Comparison of ENCODE assay signal across 8 cellular contexts in genomic region chr14:105528859-105529505, GRCh38. TPM values are rescaled to one million over a fixed set of nuclear protein-coding genes. Genes with fewer than 3 reads are reported as not detected.
DNase-seq lines count a peak whose midpoint lies in the region; FAIRE-seq and TF ChIP-seq lines count a peak whose summit lies in the region.

No MANE protein-coding gene starts in this region.

- no peak overlapping the region for H2BK120ac ChIP-seq in mesenchymal stem cell (ENCODE audit: low read depth, low read length)

- H3K36me3 Mint-ChIP-seq in stimulated activated naive CD8-positive, alpha-beta T cell treated with anti-CD3 and anti-CD28 coated beads, Interleukin-15, Interleukin-2, amounts not matched to agents 100 ng/mL and 50 ng/mL, for 24 hours (ENCODE audit: low read depth): no peaks in the 10 kb centered on the region

- 93% methylated on average over 65 of the region's 65 CpGs for WGBS in mesenchymal stem cell

- H3K9me2 ChIP-seq in Karpas-422 (replicated peaks; ENCODE audit: insufficient read depth, low read length): no peaks in the 10 kb centered on the region

- peaks cover 52% of the 10 kb centered on the region for H3K4me1 ChIP-seq in Karpas-422 (ENCODE audit: low read length)
- H3K4me1 ChIP-seq in mesenchymal stem cell (ENCODE audit: control insufficient read depth, insufficient read depth, low read depth, low read length): peaks cover 14% of the 10 kb centered on the region

- no peak overlapping the region for H2BK12ac ChIP-seq in mesenchymal stem cell (ENCODE audit: low read length in 2 of 2)

- H3K36me3 ChIP-seq in Karpas-422 (ENCODE audit: insufficient read depth, low read length) (no peaks in the 10 kb centered on the region), mesenchymal stem cell (ENCODE audit: control insufficient read depth in 1 of 2, insufficient read depth in 2 of 2, low read depth in 1 of 2, low read length in 2 of 2) (peaks cover 0 to 9% of the 10 kb centered on the region in 2 experiments)

- H3K27ac ChIP-seq in Karpas-422 (ENCODE audit: low read length) (no peak overlapping the region), mesenchymal stem cell (ENCODE audit: low read length, poor library complexity, severe bottlenecking) (no peak overlapping the region)

- peak overlapping the region; percentile 56 for H4K91ac ChIP-seq in mesenchymal stem cell (ENCODE audit: low read length)

- peaks cover 6% of the 10 kb centered on the region; the same call in 1 of the 2 replicates for H4K20me1 ChIP-seq in Karpas-422 (ENCODE audit: insufficient read depth, low read depth, low read length)

- no peak overlapping the region for H2BK15ac ChIP-seq in mesenchymal stem cell (ENCODE audit: low read depth, poor library complexity, severe bottlenecking)

- no peak for FAIRE-seq in GM12892 (lab: Jason Lieb, UNC)

- H3K79me1 ChIP-seq in mesenchymal stem cell (replicated peaks; ENCODE audit: low read length, poor library complexity, severe bottlenecking): no peaks in the 10 kb centered on the region

- H2BK5ac ChIP-seq in mesenchymal stem cell (ENCODE audit: low read depth, low read length, poor library complexity, severe bottlenecking): no peak overlapping the region

- H3K27ac Mint-ChIP-seq in stimulated activated naive CD8-positive, alpha-beta T cell treated with anti-CD3 and anti-CD28 coated beads, Interleukin-15, Interleukin-2, amounts not matched to agents 100 ng/mL and 50 ng/mL, for 24 hours: peak overlapping the region; percentile 95

- H2AFZ ChIP-seq in Karpas-422 (ENCODE audit: low read length) (no peak overlapping the region), mesenchymal stem cell (ENCODE audit: low read depth, low read length) (peak overlapping the region; percentile 65)

- H3K79me2 ChIP-seq in Karpas-422 (ENCODE audit: low read length): no peaks in the 10 kb centered on the region

- no peaks in the 10 kb centered on the region for H3K27me3 ChIP-seq in Karpas-422 (ENCODE audit: low read length)
- peaks cover 4 to 57% of the 10 kb centered on the region in 2 experiments for H3K27me3 ChIP-seq in mesenchymal stem cell (ENCODE audit: control insufficient read depth in 1 of 2, insufficient read depth in 1 of 2, low read length in 2 of 2)

- TF ChIP-seq POLR2A in GM12892 (IDR thresholded peaks at IDR 0.05; ENCODE audit: low read depth, low read length): no peak

- no peaks in the 10 kb centered on the region for H3K9me3 Mint-ChIP-seq in stimulated activated naive CD8-positive, alpha-beta T cell treated with anti-CD3 and anti-CD28 coated beads, Interleukin-15, Interleukin-2, amounts not matched to agents 100 ng/mL and 50 ng/mL, for 24 hours

- H3K4me3 Mint-ChIP-seq in stimulated activated naive CD8-positive, alpha-beta T cell treated with anti-CD3 and anti-CD28 coated beads, Interleukin-15, Interleukin-2, amounts not matched to agents 100 ng/mL and 50 ng/mL, for 24 hours: peak overlapping the region; percentile 85

- H3K4me3 ChIP-seq in Karpas-422 (ENCODE audit: low read length) (no peak overlapping the region), mesenchymal stem cell (ENCODE audit: insufficient read depth in 1 of 2, low read depth in 1 of 2, low read length in 2 of 2) (peak overlapping the region; percentile 35 to 49)

- peak overlapping the region; percentile 20 for H3K4me2 ChIP-seq in Karpas-422 (ENCODE audit: low read depth, low read length, poor library complexity, severe bottlenecking)
- no peak overlapping the region for H3K4me2 ChIP-seq in mesenchymal stem cell (ENCODE audit: low read length, poor library complexity, severe bottlenecking)

- H3K18ac ChIP-seq in mesenchymal stem cell (ENCODE audit: low read depth in 1 of 2, low read length in 2 of 2): no peak overlapping the region

- H3K4me1 Mint-ChIP-seq in stimulated activated naive CD8-positive, alpha-beta T cell treated with anti-CD3 and anti-CD28 coated beads, Interleukin-15, Interleukin-2, amounts not matched to agents 100 ng/mL and 50 ng/mL, for 24 hours (ENCODE audit: low read depth): peaks cover 27% of the 10 kb centered on the region

- no peak overlapping the region for H3K4ac ChIP-seq in mesenchymal stem cell (ENCODE audit: low read depth in 1 of 2, low read length in 2 of 2)

- H3K14ac ChIP-seq in mesenchymal stem cell (ENCODE audit: low read length in 2 of 2): no peak overlapping the region

- H4K8ac ChIP-seq in mesenchymal stem cell (ENCODE audit: low read length): peak overlapping the region; percentile 16

- DNase-seq in Karpas-422 (no peak), mesenchymal stem cell (no peak), GM12892 (ENCODE audit: insufficient read length) (no peak), HCEC 1CT (no peak), GDM1 (lab: John Stamatoyannopoulos, UW) (no peak), AG20443 (ENCODE audit: low spot score) (no peak)
- DNase-seq in activated naive CD4-positive, alpha-beta T cell treated with anti-CD3 and anti-CD28 coated beads, Interleukin-2, amount 50 U/mL, for 16 hours: peak; percentile 78

- H2AK5ac ChIP-seq in mesenchymal stem cell (ENCODE audit: low read length, severe bottlenecking): no peak overlapping the region

- H3K27me3 Mint-ChIP-seq in stimulated activated naive CD8-positive, alpha-beta T cell treated with anti-CD3 and anti-CD28 coated beads, Interleukin-15, Interleukin-2, amounts not matched to agents 100 ng/mL and 50 ng/mL, for 24 hours: peaks cover 14% of the 10 kb centered on the region

- no peak overlapping the region for H3K23ac ChIP-seq in mesenchymal stem cell (ENCODE audit: low read length in 2 of 2)

- H3K9me3 ChIP-seq in Karpas-422 (ENCODE audit: low read length) (no peaks in the 10 kb centered on the region), mesenchymal stem cell (ENCODE audit: control insufficient read depth, low read length) (no peaks in the 10 kb centered on the region)

- H3K9ac ChIP-seq in Karpas-422 (ENCODE audit: low read length) (no peak overlapping the region), mesenchymal stem cell (ENCODE audit: low read length) (no peak overlapping the region)

RNA-seq across cellular contexts. Expression of gene TMEM121, which starts 2.6 kb away (rescaled TPM):
- total RNA-seq in Karpas-422 (2014; rRNA removed; shearing (Covaris generic); ENCODE audit: low replicate concordance): 0.18 TPM in 1 of 2 replicates, not detected in the other
- polyA plus RNA-seq in mesenchymal stem cell (2013, experiment 1 of 2): 0.87 TPM
- polyA plus RNA-seq in mesenchymal stem cell (2013, experiment 2 of 2): 1.2 TPM
- not detected for polyA plus RNA-seq in GM12892 (2012; ENCODE audit: missing spikeins)

RNA-seq across cellular contexts. Expression of gene TEDC1, which starts 37.9 kb away (rescaled TPM):
- 9.8 and 35.6 TPM in 2 replicates for total RNA-seq in Karpas-422 (2014; rRNA removed; shearing (Covaris generic); ENCODE audit: low replicate concordance)
- 2.3 TPM for polyA plus RNA-seq in mesenchymal stem cell (2013, experiment 1 of 2)
- polyA plus RNA-seq in mesenchymal stem cell (2013, experiment 2 of 2): 2.5 TPM
- 2.0 TPM for polyA plus RNA-seq in GM12892 (2012; ENCODE audit: missing spikeins)

RNA-seq across cellular contexts. Expression of gene CRIP1, which starts 42.3 kb away (rescaled TPM):
- 140 and 285 TPM in 2 replicates for total RNA-seq in Karpas-422 (2014; rRNA removed; shearing (Covaris generic); ENCODE audit: low replicate concordance)
- polyA plus RNA-seq in mesenchymal stem cell (2013, experiment 1 of 2): 40.7 TPM
- 42.6 TPM for polyA plus RNA-seq in mesenchymal stem cell (2013, experiment 2 of 2)
- polyA plus RNA-seq in GM12892 (2012; ENCODE audit: missing spikeins): 378 TPM

RNA-seq across cellular contexts. Expression of gene CRIP2, which starts 54.4 kb away (rescaled TPM):
- total RNA-seq in Karpas-422 (2014; rRNA removed; shearing (Covaris generic); ENCODE audit: low replicate concordance): 0.45 TPM in 1 of 2 replicates, not detected in the other
- polyA plus RNA-seq in mesenchymal stem cell (2013, experiment 1 of 2): 120 TPM
- 119 TPM for polyA plus RNA-seq in mesenchymal stem cell (2013, experiment 2 of 2)
- polyA plus RNA-seq in GM12892 (2012; ENCODE audit: missing spikeins): not detected
